1 cellular context compared by ENCODE assay signal in genomic region chr12:52029686-52030085, GRCh38.
TF ChIP-seq lines count a peak whose summit lies in the region.

No MANE protein-coding gene starts in this region.

TF ChIP-seq in HepG2, 621 proteins besides CTCF, POLR2A, EP300 and RAD21:
- TF ChIP-seq ZNF256 (CRISPR knock-in tag; conservative IDR thresholded peaks at IDR 0.05) (no peak), ZNF570 (CRISPR knock-in tag; IDR thresholded peaks at IDR 0.05; ENCODE audit: borderline replicate concordance) (no peak), RFX1 (IDR thresholded peaks at IDR 0.05) (peak; percentile 32; the same call in 1 of the 2 replicates), ZNF274 (CRISPR knock-in tag; IDR thresholded peaks at IDR 0.05) (no peak), SAP130 (CRISPR knock-in tag; IDR thresholded peaks at IDR 0.05; ENCODE audit: low read depth) (no peak), ZNF776 (CRISPR knock-in tag; IDR thresholded peaks at IDR 0.05) (no peak), ZNF740 (CRISPR knock-in tag; IDR thresholded peaks at IDR 0.05) (no peak), RBAK (CRISPR knock-in tag; IDR thresholded peaks at IDR 0.05) (no peak), CBX1 (IDR thresholded peaks at IDR 0.05; ENCODE audit: low read depth) (no peak)
